ENCODE assay signal across 14 cellular contexts in the genomic region with DNA sequence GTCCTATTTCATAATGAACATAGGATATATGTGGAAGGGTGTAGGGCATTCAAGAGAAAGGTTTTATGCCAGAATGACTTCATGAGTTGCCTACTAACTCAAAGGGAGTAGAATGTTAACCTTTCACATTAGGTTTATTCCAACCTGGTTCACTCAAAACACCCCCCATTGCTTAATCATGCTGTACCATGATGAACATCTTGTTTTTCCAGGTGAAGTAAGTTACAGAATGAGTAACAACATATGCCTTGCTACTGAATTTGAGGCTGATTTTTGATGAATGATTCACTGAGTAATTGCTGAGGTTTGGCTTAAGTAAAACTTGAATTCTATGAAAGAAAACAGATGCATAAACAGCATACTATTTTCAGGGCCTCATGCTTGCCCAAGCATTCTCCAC. TPM values are rescaled to one million over a fixed set of nuclear protein-coding genes. Genes with fewer than 3 reads are reported as not detected.
DNase-seq lines count a peak whose midpoint lies in the region; ATAC-seq, FAIRE-seq and TF ChIP-seq lines count a peak whose summit lies in the region.
"Had no signal": no experiment of that assay in that cellular context is flagged by ENCODE, and none has a peak within 500 bp of the region (broad histone marks: within the 10 kb centered on the region; RNA-seq: fewer than 3 reads in every experiment).

No MANE protein-coding gene starts in this region.

- no peaks in the 10 kb centered on the region for H3K36me3 ChIP-seq in IMR-90 (ENCODE audit: control insufficient read depth, insufficient read depth, low read length)
- H3K36me3 ChIP-seq in small intestine (ENCODE audit: control insufficient read depth in 2 of 2, insufficient read depth in 2 of 2, low read length in 2 of 2): no peaks in the 10 kb centered on the region
- H3K36me3 ChIP-seq: right atrium auricular region had no signal

- peak overlapping the region; percentile 12 for H2BK5ac ChIP-seq in IMR-90 (ENCODE audit: low read depth, low read length, poor library complexity, severe bottlenecking)

- H3K27ac ChIP-seq in IMR-90 (ENCODE audit: insufficient read depth, low read length) (no peak overlapping the region), small intestine (ENCODE audit: low read depth in 1 of 2, low read length in 1 of 2) (no peak overlapping the region)
- H3K27ac ChIP-seq: body of pancreas, right atrium auricular region had no signal

- peak; percentile 68 to 72 for ATAC-seq in activated CD4-positive, CD25-positive, alpha-beta regulatory T cell treated with anti-CD3 and anti-CD28 coated beads, Interleukin-2, amount 50 U/mL, for 24 hours
- ATAC-seq in IMR-90 (ENCODE audit: low read depth): no peak
- ATAC-seq: body of pancreas had no signal

- TF ChIP-seq RAD21 in IMR-90 (IDR thresholded peaks at IDR 0.05; ENCODE audit: low read length): no peak

- H4K20me1 ChIP-seq in IMR-90 (ENCODE audit: insufficient read depth, low read length): no peaks in the 10 kb centered on the region

- H4K91ac ChIP-seq in IMR-90 (ENCODE audit: insufficient read depth, low read depth, low read length): no peak overlapping the region

- POLR2A ChIA-PET in IMR-90 (lab: Charles Lee; ENCODE audit: unreplicated experiment): no interaction called here

- DNase-seq in activated CD4-positive, CD25-positive, alpha-beta regulatory T cell treated with anti-CD3 and anti-CD28 coated beads, Interleukin-2, amount 50 U/mL, for 72 hours: no peak
- peak; percentile 69 for DNase-seq in IMR-90
- DNase-seq in dedifferentiated amniotic fluid mesenchymal stem cell (ENCODE audit: extremely low spot score): peak; percentile 70
- peak; percentile 80 for DNase-seq in skeletal muscle cell (ENCODE audit: low read depth)
- DNase-seq in GM20000 (ENCODE audit: low spot score): no peak
- DNase-seq in small intestine: no peak
- no peak for DNase-seq in nucleus accumbens (lab: John Stamatoyannopoulos, UW)
- DNase-seq: 8988T, body of pancreas, DMS79, NCI-H2107 had no signal

- TF ChIP-seq POLR2A in IMR-90 (IDR thresholded peaks at IDR 0.05; ENCODE audit: low read depth, low read length): no peak

- no peak overlapping the region for H3K14ac ChIP-seq in IMR-90 (replicated peaks; ENCODE audit: low read depth, low read length)

- no peak overlapping the region for H3K4me2 ChIP-seq in IMR-90 (ENCODE audit: low read depth, low read length)

- H3K4me1 ChIP-seq in IMR-90 (ENCODE audit: control insufficient read depth, insufficient read depth, low read length) (peaks cover 4% of the 10 kb centered on the region; the same call in 1 of the 2 replicates), small intestine (ENCODE audit: control insufficient read depth in 2 of 2, insufficient read depth in 1 of 2, low read depth in 1 of 2, low read length in 1 of 2) (no peaks in the 10 kb centered on the region)
- H3K4me1 ChIP-seq: body of pancreas, right atrium auricular region had no signal

- no peaks in the 10 kb centered on the region; a peak in 1 of 4 replicates for H3K79me1 ChIP-seq in IMR-90 (ENCODE audit: low read depth in 1 of 2, low read length in 2 of 2)

- TF ChIP-seq CTCF in IMR-90 (conservative IDR thresholded peaks at IDR 0.05; ENCODE audit: low read depth, low read length): no peak
- TF ChIP-seq CTCF in GM20000 (IDR thresholded peaks at IDR 0.05; ENCODE audit: extremely low read depth, missing control alignments): no peak

- H3K4me3 ChIP-seq in IMR-90 (ENCODE audit: insufficient read depth, low read depth, low read length) (no peak overlapping the region), skeletal muscle cell (ENCODE audit: low read depth, low read length) (no peak overlapping the region), small intestine (ENCODE audit: low read depth in 1 of 2, low read length in 2 of 2) (no peak overlapping the region)
- H3K4me3 ChIP-seq: body of pancreas, right atrium auricular region had no signal

- no peak overlapping the region; the same call in 1 of the 2 replicates for H2BK20ac ChIP-seq in IMR-90 (ENCODE audit: low read depth, low read length)

- no peaks in the 10 kb centered on the region; the same call in 1 of the 2 replicates for H3K9me1 ChIP-seq in IMR-90 (ENCODE audit: insufficient read depth, low read length)

- H2BK15ac ChIP-seq in IMR-90 (ENCODE audit: low read depth, low read length): no peak overlapping the region

- H2BK120ac ChIP-seq in IMR-90 (ENCODE audit: low read depth, low read length): peak overlapping the region; percentile 7; the same call in 1 of the 2 replicates

- CTCF ChIA-PET in IMR-90 (lab: Yijun Ruan, JAX): no interaction called here

- no TSS peak for BruUV-seq in IMR-90 (replicated peaks; lab: Mats Ljungman, UMichigan)

- H2AFZ ChIP-seq in IMR-90 (replicated peaks; ENCODE audit: low read length, poor library complexity): no peak overlapping the region

- dilution Hi-C loops in IMR-90 (cut with HindIII; ENCODE audit: low sequenced_read_pairs, unreplicated experiment): no loop called here

- H3K27me3 ChIP-seq in IMR-90 (ENCODE audit: control insufficient read depth, insufficient read depth, low read length): no peaks in the 10 kb centered on the region
- no peaks in the 10 kb centered on the region for H3K27me3 ChIP-seq in small intestine (ENCODE audit: control insufficient read depth in 2 of 2, insufficient read depth in 2 of 2, low read length in 2 of 2)
- H3K27me3 ChIP-seq: body of pancreas, right atrium auricular region had no signal

- intact Hi-C loops in IMR-90 (cut with micrococcal nuclease): no loop called here

- no peak for FAIRE-seq in small intestine (lab: Jason Lieb, UNC)
- FAIRE-seq: endometrium had no signal

- H3K56ac ChIP-seq in IMR-90 (ENCODE audit: extremely low read depth, insufficient read depth, low read length): no peak overlapping the region

- no peak overlapping the region for H2AK9ac ChIP-seq in IMR-90 (replicated peaks; ENCODE audit: low read depth, low read length, poor library complexity)

- H4K5ac ChIP-seq in IMR-90 (ENCODE audit: low read depth, low read length): no peak overlapping the region

- H3K9me3 ChIP-seq in IMR-90 (ENCODE audit: control insufficient read depth, insufficient read depth, low read length): no peaks in the 10 kb centered on the region
- no peaks in the 10 kb centered on the region for H3K9me3 ChIP-seq in small intestine (ENCODE audit: control insufficient read depth, low read depth)
- H3K9me3 ChIP-seq: body of pancreas, right atrium auricular region had no signal

- H2AK5ac ChIP-seq in IMR-90 (ENCODE audit: low read depth, low read length): no peak overlapping the region

- H3K9ac ChIP-seq in IMR-90 (ENCODE audit: low read depth, low read length): no peak overlapping the region

- peak overlapping the region; percentile 72; the same call in 1 of the 2 replicates for H3K18ac ChIP-seq in IMR-90 (ENCODE audit: low read depth, low read length)

- H3K23ac ChIP-seq in IMR-90 (ENCODE audit: low read depth, low read length): no peak overlapping the region

- no peak overlapping the region for H4K8ac ChIP-seq in IMR-90 (ENCODE audit: low read depth in 2 of 2, low read length in 2 of 2)

- in situ Hi-C loops in IMR-90 (cut with MboI; ENCODE audit: low sequenced_read_pairs): no loop called here

- H3K4ac ChIP-seq in IMR-90 (ENCODE audit: low read depth, low read length): no peak overlapping the region

TF ChIP-seq in IMR-90, 13 proteins besides CTCF, POLR2A, EP300 and RAD21:
- TF ChIP-seq CEBPB (IDR thresholded peaks at IDR 0.05; ENCODE audit: low read depth, low read length) (peak; percentile 67; the same call in 1 of the 2 replicates), MXI1 (IDR thresholded peaks at IDR 0.05; ENCODE audit: borderline replicate concordance, low read depth, low read length) (no peak), MAFK (IDR thresholded peaks at IDR 0.05; ENCODE audit: low read depth, low read length) (0 out of 2 replicates have a peak, but pooled peaks have one; percentile 1)
- TF ChIP-seq, protein P1, sequence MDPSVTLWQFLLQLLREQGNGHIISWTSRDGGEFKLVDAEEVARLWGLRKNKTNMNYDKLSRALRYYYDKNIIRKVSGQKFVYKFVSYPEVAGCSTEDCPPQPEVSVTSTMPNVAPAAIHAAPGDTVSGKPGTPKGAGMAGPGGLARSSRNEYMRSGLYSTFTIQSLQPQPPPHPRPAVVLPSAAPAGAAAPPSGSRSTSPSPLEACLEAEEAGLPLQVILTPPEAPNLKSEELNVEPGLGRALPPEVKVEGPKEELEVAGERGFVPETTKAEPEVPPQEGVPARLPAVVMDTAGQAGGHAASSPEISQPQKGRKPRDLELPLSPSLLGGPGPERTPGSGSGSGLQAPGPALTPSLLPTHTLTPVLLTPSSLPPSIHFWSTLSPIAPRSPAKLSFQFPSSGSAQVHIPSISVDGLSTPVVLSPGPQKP (IDR thresholded peaks at IDR 0.05; ENCODE audit: borderline replicate concordance, low read depth, low read length): no peak

RNA-seq across cellular contexts. Expression of a gene that starts 5.9 kb away (rescaled TPM):
- under 0.01 TPM in 2 replicates for total RNA-seq in IMR-90 (2012; rRNA removed)
- polyA plus RNA-seq in IMR-90 (2012; rRNA removed) (0.09 and 0.22 TPM in 2 replicates), small intestine (not detected)
- 0.13 TPM in 1 of 2 replicates, not detected in the other for polyA plus RNA-seq in IMR-90 (2012; cell fraction: cytosol; rRNA removed)
- polyA plus RNA-seq in IMR-90 (2012; cell fraction: nucleus; rRNA removed; ENCODE audit: low replicate concordance): 0.02 and 0.07 TPM in 2 replicates

RNA-seq across cellular contexts. Expression of a gene that starts 59.8 kb away (rescaled TPM):
- 4.7 and 7.2 TPM in 2 replicates for total RNA-seq in IMR-90 (2012; rRNA removed)
- polyA plus RNA-seq in IMR-90 (2012; rRNA removed) (6.3 and 7.3 TPM in 2 replicates), small intestine (1 to 10 TPM in 1 of 3 donors, under 1 TPM in 1, not detected in 1; 0.45 to 1.3 TPM)
- polyA plus RNA-seq in IMR-90 (2012; cell fraction: cytosol; rRNA removed): 3.2 and 5.2 TPM in 2 replicates
- 2.0 and 8.6 TPM in 2 replicates for polyA plus RNA-seq in IMR-90 (2012; cell fraction: nucleus; rRNA removed; ENCODE audit: low replicate concordance)

Comparison
In these comparisons a context has a peak if more than half of its experiments do, and no peak if none do; other contexts are left out.
1. DNase-seq: peak in IMR-90 (single experiment), dedifferentiated amniotic fluid mesenchymal stem cell (single experiment) and skeletal muscle cell (single experiment); none in activated CD4-positive, CD25-positive, alpha-beta regulatory T cell treated with anti-CD3 and anti-CD28 coated beads, Interleukin-2, amount 50 U/mL, for 72 hours (single experiment), GM20000 (single experiment), small intestine (single experiment) and nucleus accumbens (0 of 56).